ENCODE assay signal across 11 cellular contexts in the genomic region with DNA sequence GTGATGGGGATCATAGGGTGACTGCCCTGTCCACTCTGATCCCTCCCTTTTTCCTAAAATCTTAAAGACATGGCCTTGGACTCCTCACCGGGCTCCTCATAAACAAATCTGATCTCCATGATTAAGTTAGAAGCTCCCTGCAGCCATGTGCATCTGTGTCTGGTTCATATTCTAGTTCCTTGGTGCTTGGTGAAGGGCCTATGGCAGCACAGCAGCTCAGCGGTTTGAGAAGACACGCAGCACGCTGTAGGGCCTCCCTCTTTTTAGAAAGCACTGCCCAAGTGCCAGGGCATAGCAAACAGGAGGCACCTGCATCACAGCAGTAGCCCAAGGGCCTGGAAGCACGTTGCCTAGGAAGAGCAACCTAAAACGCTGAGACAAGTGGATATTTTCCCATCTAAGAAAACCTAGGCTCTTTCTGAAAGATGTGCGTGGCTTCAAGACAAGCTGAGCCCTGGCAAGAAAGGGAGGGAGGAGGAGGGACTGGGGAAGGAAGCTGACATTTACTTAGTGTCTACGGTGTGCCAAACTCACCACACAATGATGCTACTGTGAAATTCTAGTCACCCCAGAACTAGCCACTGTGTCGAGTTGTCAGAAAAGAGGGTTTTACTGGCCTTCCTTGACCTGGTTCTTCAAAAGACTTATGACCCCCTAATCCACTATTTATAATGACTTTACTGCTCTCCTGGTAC. TPM values are rescaled to one million over a fixed set of nuclear protein-coding genes. Genes with fewer than 3 reads are reported as not detected.
DNase-seq lines count a peak whose midpoint lies in the region; ATAC-seq, FAIRE-seq and TF ChIP-seq lines count a peak whose summit lies in the region.
"Had no signal": no experiment of that assay in that cellular context is flagged by ENCODE, and none has a peak within 500 bp of the region (broad histone marks: within the 10 kb centered on the region; RNA-seq: fewer than 3 reads in every experiment).

No MANE protein-coding gene starts in this region.

- CTCF ChIA-PET in GM12878 (lab: Yijun Ruan, JAX): interaction anchor here (0.6 to 5.9 kb wide), 16 partner anchors 10 to 138 kb away, joined by 3 to 76 read pairs (median 6); partner anchors contain the start of genes SCAMP5 and ULK3

- peak overlapping the region; percentile 90 for H3K4me2 ChIP-seq in GM12878 (ENCODE audit: control insufficient read depth, insufficient read depth)

- no peaks in the 10 kb centered on the region for H3K27me3 Mint-ChIP-seq in activated T-cell treated with anti-CD3 and anti-CD28 coated beads, Interleukin-2, amount 50 U/mL, for 72 hours (ENCODE audit: low read depth)

- peak overlapping the region; percentile 88 for H3K27ac Mint-ChIP-seq in activated T-cell treated with anti-CD3 and anti-CD28 coated beads, Interleukin-2, amount 50 U/mL, for 72 hours

- TF ChIP-seq RAD21 in GM12878 (IDR thresholded peaks at IDR 0.05; ENCODE audit: insufficient read depth, low read depth, low read length): no peak

- WGBS in GM12878 (ENCODE audit: insufficient coverage, insufficient replicate concordance, low lambda C conversion rate, missing lambda C conversion rate): 3% methylated on average over 9 of the region's 9 CpGs
- WGBS in suprapubic skin: 54% methylated on average over 9 of the region's 9 CpGs

- peak; percentile 38 for FAIRE-seq in GM12878 (lab: Jason Lieb, UNC)

- H3K9me3 Mint-ChIP-seq in activated T-cell treated with anti-CD3 and anti-CD28 coated beads, Interleukin-2, amount 50 U/mL, for 72 hours: no peaks in the 10 kb centered on the region

- H3K79me2 ChIP-seq in GM12878 (ENCODE audit: control insufficient read depth, insufficient read depth, low read length): peaks cover 40% of the 10 kb centered on the region

- peaks cover 3% of the 10 kb centered on the region; the same call in 1 of the 2 replicates for H4K20me1 ChIP-seq in GM12878 (ENCODE audit: control insufficient read depth, insufficient read depth)

- in situ Hi-C loops in GM12878 (cut with MboI): no loop called here

- peaks cover 0 to 8% of the 10 kb centered on the region in 2 donors for H3K36me3 Mint-ChIP-seq in activated T-cell treated with anti-CD3 and anti-CD28 coated beads, Interleukin-2, amount 50 U/mL, for 72 hours (ENCODE audit: insufficient read depth in 2 of 2)

- SMC1A ChIA-PET in GM12878 (lab: Charles Lee; ENCODE audit: uncharacterized antibody, unreplicated experiment): interaction anchor here (0.6 to 7.5 kb wide), 16 partner anchors 11 to 312 kb away, joined by 3 to 120 read pairs (median 5); partner anchors contain the start of genes FAM219B and MPI

- intact Hi-C loops in GM12878 (cut with micrococcal nuclease; ENCODE audit: unreplicated experiment) (loop anchor here (2.0 to 5.0 kb wide), 2 partner anchors 13 to 44 kb away; no protein-coding TSS in a partner anchor), left ventricle myocardium superior (cut with micrococcal nuclease) (no loop called here)

- H3K9me3 ChIP-seq in GM12878 (replicated peaks; ENCODE audit: control insufficient read depth, insufficient read depth, low read length) (no peaks in the 10 kb centered on the region), suprapubic skin (no peaks in the 10 kb centered on the region)

- H2AFZ ChIP-seq in GM12878 (ENCODE audit: control insufficient read depth, low read depth, low read length): no peak overlapping the region

- H3K4me3 Mint-ChIP-seq in activated T-cell treated with anti-CD3 and anti-CD28 coated beads, Interleukin-2, amount 50 U/mL, for 72 hours: peak overlapping the region in 1 of 2 donors; percentile 44

- H3K4me1 Mint-ChIP-seq in activated T-cell treated with anti-CD3 and anti-CD28 coated beads, Interleukin-2, amount 50 U/mL, for 72 hours (ENCODE audit: low read depth): peaks cover 40% of the 10 kb centered on the region

- H3K36me3 ChIP-seq in GM12878 (ENCODE audit: control insufficient read depth in 2 of 2, insufficient read depth in 2 of 2, low read length in 1 of 2) (peaks cover 6 to 8% of the 10 kb centered on the region in 2 experiments; a peak in 3 of 4 replicates), suprapubic skin (peaks cover 14% of the 10 kb centered on the region)

- peaks cover 46% of the 10 kb centered on the region for H3K4me1 ChIP-seq in GM12878 (ENCODE audit: control insufficient read depth, insufficient read depth, low read length)
- peaks cover 55% of the 10 kb centered on the region for H3K4me1 ChIP-seq in suprapubic skin

- ATAC-seq in activated T-cell treated with anti-CD3 and anti-CD28 coated beads, Interleukin-2, amount 50 U/mL, for 72 hours (replicated peaks in 1 of 2): peak; percentile 51 to 89
- ATAC-seq in HG03095 (IDR thresholded peaks at IDR 0.05; ENCODE audit: unreplicated experiment) (peak; percentile 4), GM12878 (peak; percentile 79), left ventricle myocardium superior (no peak)

- H3K27me3 ChIP-seq in GM12878 (replicated peaks in 1 of 2; ENCODE audit: control insufficient read depth in 2 of 2, insufficient read depth in 2 of 2, low read length in 1 of 2) (no peaks in the 10 kb centered on the region), suprapubic skin (no peaks in the 10 kb centered on the region)

- TF ChIP-seq POLR2A in GM12878 (IDR thresholded peaks at IDR 0.05; ENCODE audit: low read depth, low read length) (no peak), suprapubic skin (IDR thresholded peaks at IDR 0.05) (no peak)

- H3K9ac ChIP-seq in GM12878 (ENCODE audit: control insufficient read depth, insufficient read depth, low read length): peak overlapping the region; percentile 30

- peak overlapping the region; percentile 80 for H3K27ac ChIP-seq in GM12878 (ENCODE audit: control insufficient read depth, insufficient read depth)
- H3K27ac ChIP-seq in suprapubic skin: no peak overlapping the region

- BruUV-seq in GM12878 (replicated peaks; lab: Mats Ljungman, UMichigan): no TSS peak

- TF ChIP-seq EP300 in GM12878 (IDR thresholded peaks at IDR 0.05; ENCODE audit: borderline replicate concordance in 1 of 2, control insufficient read depth in 1 of 2, low read depth in 2 of 2, low read length in 2 of 2): no peak
- no peak for TF ChIP-seq EP300 in suprapubic skin (IDR thresholded peaks at IDR 0.05)

- DNase-seq in activated T-cell treated with anti-CD3 and anti-CD28 coated beads, Interleukin-2, amount 50 U/mL, for 72 hours: no peak
- DNase-seq in activated T-cell treated with anti-CD3 and anti-CD28 coated beads, Interleukin-2, amount 50 U/mL, for 48 hours: no peak
- DNase-seq in GM12878 (ENCODE audit: low read depth, low spot score): no peak
- peak; percentile 24 for DNase-seq in superior temporal gyrus (ENCODE audit: extremely low spot score)
- DNase-seq in HuH-7.5 (ENCODE audit: low spot score): no peak
- no peak for DNase-seq in suprapubic skin (ENCODE audit: low spot score in 2 of 2)
- DNase-seq in left ventricle myocardium superior: no peak
- DNase-seq: activated CD8-positive, alpha-beta memory T cell treated with anti-CD3 and anti-CD28 coated beads, Interleukin-2, amount 50 U/mL, for 4 hours; left cardiac atrium; OCI-M1 had no signal

- POLR2A ChIA-PET in GM12878 (lab: Charles Lee): interaction anchor here (0.9 to 5.8 kb wide), 11 partner anchors 9 to 81 kb away, joined by 3 to 80 read pairs (median 4); partner anchors contain the start of genes COX5A and SCAMP2

- peak overlapping the region; percentile 35; the same call in 1 of the 2 replicates for H3K4me3 ChIP-seq in GM12878
- no peak overlapping the region for H3K4me3 ChIP-seq in suprapubic skin

- TF ChIP-seq CTCF in GM12878 (IDR thresholded peaks at IDR 0.05 in 2 of 3, conservative IDR thresholded peaks at IDR 0.05 in 1 of 3; ENCODE audit: control insufficient read depth in 2 of 3, extremely low read depth in 1 of 3, insufficient read depth in 1 of 3, low read depth in 3 of 3, low read length in 3 of 3): no peak
- no peak for TF ChIP-seq CTCF in suprapubic skin (IDR thresholded peaks at IDR 0.05)

- RAD21 ChIA-PET in GM12878 (lab: Charles Lee; ENCODE audit: unreplicated experiment): interaction anchor here (0.7 to 5.6 kb wide), 10 partner anchors 11 to 93 kb away, joined by 3 to 57 read pairs (median 6); partner anchors contain the start of genes FAM219B and ULK3

RNA-seq across cellular contexts. Expression of gene ULK3, which starts 14.9 kb away (rescaled TPM):
- 10 to 100 TPM; 48.5 to 53.8 TPM for total RNA-seq in activated T-cell treated with anti-CD3 and anti-CD28 coated beads, Interleukin-2, amount 50 U/mL, for 72 hours
- total RNA-seq in GM12878 (2013; cell fraction: nucleolus; rRNA removed): 50.6 and 54.0 TPM in 2 replicates
- total RNA-seq in GM12878 (2014; rRNA removed) (28.2 and 29.4 TPM in 2 replicates), GM12878 (2014; rRNA removed; fragmentation: Illumina TruSeq; extraction: Trizol) (12.3 and 14.1 TPM in 2 replicates), GM12878 (2021) (27.8 and 31.9 TPM in 2 replicates), suprapubic skin (100 to 1,000 TPM; 105 to 330 (median 129) TPM), left ventricle myocardium superior (47.5 TPM)
- polyA plus RNA-seq in GM12878 (2011; ENCODE audit: low read depth): 10.4 TPM
- polyA plus RNA-seq in GM12878 (2011; rRNA removed) (29.7 and 38.8 TPM in 2 replicates), GM12878 (2014; fragmentation: Illumina TruSeq; extraction: Trizol) (19.9 and 25.4 TPM in 2 replicates), GM12878 (2014; fragmentation: Nextera tagmentation; extraction: Ambion mirVana) (1 to 10 TPM in 1 of 2 experiments, under 1 TPM in 1; 0.64 to 1.4 TPM), GM12878 (2014; rRNA removed) (35.3 and 38.9 TPM in 2 replicates), GM12878 (2016; fragmentation: Nextera tagmentation; extraction: Ambion mirVana) (10 to 100 TPM; 26.2 to 28.1 TPM)
- 35.0 and 41.0 TPM in 2 replicates for polyA plus RNA-seq in GM12878 (2011; cell fraction: cytosol; rRNA removed)
- 214 and 258 TPM in 2 replicates for polyA plus RNA-seq in GM12878 (2011; cell fraction: nucleus; rRNA removed)
- 15.2 and 22.4 TPM in 2 replicates for polyA plus RNA-seq in GM12878 (2012)
- 19.2 and 19.5 TPM in 2 replicates for polyA minus RNA-seq in GM12878 (2011; rRNA and poly(A)+ RNA removed)
- polyA minus RNA-seq in GM12878 (2011; cell fraction: cytosol; rRNA and poly(A)+ RNA removed): 6.1 and 9.3 TPM in 2 replicates
- polyA minus RNA-seq in GM12878 (2011; cell fraction: nucleus; rRNA and poly(A)+ RNA removed): 21.8 and 23.7 TPM in 2 replicates

RNA-seq across cellular contexts. Expression of gene SCAMP2, which starts 15.3 kb away (rescaled TPM):
- 10 to 100 TPM; 66.4 to 77.0 TPM for total RNA-seq in activated T-cell treated with anti-CD3 and anti-CD28 coated beads, Interleukin-2, amount 50 U/mL, for 72 hours
- total RNA-seq in GM12878 (2013; cell fraction: nucleolus; rRNA removed): 61.5 and 62.7 TPM in 2 replicates
- total RNA-seq in GM12878 (2014; rRNA removed) (51.2 and 54.8 TPM in 2 replicates), GM12878 (2014; rRNA removed; fragmentation: Illumina TruSeq; extraction: Trizol) (33.4 and 34.2 TPM in 2 replicates), GM12878 (2021) (98.5 and 101 TPM in 2 replicates), suprapubic skin (100 to 1,000 TPM in 2 of 4 donors, 10 to 100 TPM in 2; 82.7 to 120 (median 102) TPM), left ventricle myocardium superior (46.2 TPM)
- polyA plus RNA-seq in GM12878 (2011; ENCODE audit: low read depth): 45.6 TPM
- polyA plus RNA-seq in GM12878 (2011; rRNA removed) (30.8 and 117 TPM in 2 replicates), GM12878 (2014; fragmentation: Illumina TruSeq; extraction: Trizol) (112 and 114 TPM in 2 replicates), GM12878 (2014; fragmentation: Nextera tagmentation; extraction: Ambion mirVana) (10 to 100 TPM; 10.9 to 22.5 TPM), GM12878 (2014; rRNA removed) (98.4 and 118 TPM in 2 replicates), GM12878 (2016; fragmentation: Nextera tagmentation; extraction: Ambion mirVana) (100 to 1,000 TPM; 156 to 158 TPM)
- 93.5 and 127 TPM in 2 replicates for polyA plus RNA-seq in GM12878 (2011; cell fraction: cytosol; rRNA removed)
- polyA plus RNA-seq in GM12878 (2011; cell fraction: nucleus; rRNA removed): 94.2 and 105 TPM in 2 replicates
- 80.2 and 83.4 TPM in 2 replicates for polyA plus RNA-seq in GM12878 (2012)
- polyA minus RNA-seq in GM12878 (2011; rRNA and poly(A)+ RNA removed): 106 and 111 TPM in 2 replicates
- polyA minus RNA-seq in GM12878 (2011; cell fraction: cytosol; rRNA and poly(A)+ RNA removed): 42.9 and 46.9 TPM in 2 replicates
- 23.8 and 33.4 TPM in 2 replicates for polyA minus RNA-seq in GM12878 (2011; cell fraction: nucleus; rRNA and poly(A)+ RNA removed)

RNA-seq across cellular contexts. Expression of gene CPLX3, which starts 31.4 kb away (rescaled TPM):
- total RNA-seq in activated T-cell treated with anti-CD3 and anti-CD28 coated beads, Interleukin-2, amount 50 U/mL, for 72 hours: under 1 TPM; 0.14 to 0.17 TPM
- not detected in 2 replicates for total RNA-seq in GM12878 (2013; cell fraction: nucleolus; rRNA removed)
- total RNA-seq in GM12878 (2014; rRNA removed) (0.11 TPM in 1 of 2 replicates, not detected in the other), GM12878 (2014; rRNA removed; fragmentation: Illumina TruSeq; extraction: Trizol) (not detected in 2 replicates), GM12878 (2021) (not detected in 2 replicates), suprapubic skin (under 1 TPM in 1 of 4 donors, not detected in 3; 0.47 TPM), left ventricle myocardium superior (4.1 TPM)
- not detected for polyA plus RNA-seq in GM12878 (2011; ENCODE audit: low read depth)
- polyA plus RNA-seq in GM12878 (2011; rRNA removed) (not detected in 2 replicates), GM12878 (2014; fragmentation: Illumina TruSeq; extraction: Trizol) (not detected in 2 replicates), GM12878 (2014; fragmentation: Nextera tagmentation; extraction: Ambion mirVana) (under 1 TPM in 1 of 2 experiments, not detected in 1; 0.02 TPM), GM12878 (2014; rRNA removed) (0.04 TPM in 1 of 2 replicates, not detected in the other), GM12878 (2016; fragmentation: Nextera tagmentation; extraction: Ambion mirVana) (not detected)
- not detected in 2 replicates for polyA plus RNA-seq in GM12878 (2011; cell fraction: cytosol; rRNA removed)
- 0.16 and 0.24 TPM in 2 replicates for polyA plus RNA-seq in GM12878 (2011; cell fraction: nucleus; rRNA removed)
- not detected in 2 replicates for polyA plus RNA-seq in GM12878 (2012)
- polyA minus RNA-seq in GM12878 (2011; rRNA and poly(A)+ RNA removed): not detected in 2 replicates
- not detected in 2 replicates for polyA minus RNA-seq in GM12878 (2011; cell fraction: cytosol; rRNA and poly(A)+ RNA removed)
- not detected in 2 replicates for polyA minus RNA-seq in GM12878 (2011; cell fraction: nucleus; rRNA and poly(A)+ RNA removed)

RNA-seq across cellular contexts. Expression of gene MPI, which starts 32.0 kb away (rescaled TPM):
- total RNA-seq in activated T-cell treated with anti-CD3 and anti-CD28 coated beads, Interleukin-2, amount 50 U/mL, for 72 hours: 10 to 100 TPM; 29.6 to 32.1 TPM
- 139 and 141 TPM in 2 replicates for total RNA-seq in GM12878 (2013; cell fraction: nucleolus; rRNA removed)
- total RNA-seq in GM12878 (2014; rRNA removed): 48.9 and 52.6 TPM in 2 replicates
- 35.2 and 36.2 TPM in 2 replicates for total RNA-seq in GM12878 (2014; rRNA removed; fragmentation: Illumina TruSeq; extraction: Trizol)
- 41.6 and 44.6 TPM in 2 replicates for total RNA-seq in GM12878 (2021)
- polyA plus RNA-seq in GM12878 (2011; ENCODE audit: low read depth): 63.8 TPM
- polyA plus RNA-seq in GM12878 (2011; rRNA removed): 33.5 and 68.6 TPM in 2 replicates
- polyA plus RNA-seq in GM12878 (2011; cell fraction: cytosol; rRNA removed): 86.2 and 120 TPM in 2 replicates
- polyA plus RNA-seq in GM12878 (2011; cell fraction: nucleus; rRNA removed): 128 and 213 TPM in 2 replicates
- polyA plus RNA-seq in GM12878 (2012): 91.5 and 97.0 TPM in 2 replicates
- polyA plus RNA-seq in GM12878 (2014; fragmentation: Illumina TruSeq; extraction: Trizol): 51.8 and 93.9 TPM in 2 replicates
- polyA plus RNA-seq in GM12878 (2014; fragmentation: Nextera tagmentation; extraction: Ambion mirVana): 10 to 100 TPM; 38.3 to 43.6 TPM
- polyA plus RNA-seq in GM12878 (2014; rRNA removed): 48.6 and 49.8 TPM in 2 replicates
- polyA plus RNA-seq in GM12878 (2016; fragmentation: Nextera tagmentation; extraction: Ambion mirVana): 10 to 100 TPM; 35.6 to 43.1 TPM
- polyA minus RNA-seq in GM12878 (2011; rRNA and poly(A)+ RNA removed): 77.2 and 93.3 TPM in 2 replicates
- polyA minus RNA-seq in GM12878 (2011; cell fraction: cytosol; rRNA and poly(A)+ RNA removed): 13.1 and 20.6 TPM in 2 replicates
- polyA minus RNA-seq in GM12878 (2011; cell fraction: nucleus; rRNA and poly(A)+ RNA removed): 61.1 and 79.2 TPM in 2 replicates
- total RNA-seq in suprapubic skin: 10 to 100 TPM; 17.1 to 59.2 (median 41.4) TPM
- total RNA-seq in left ventricle myocardium superior: 53.7 TPM

RNA-seq across cellular contexts. Expression of gene LMAN1L, which starts 45.2 kb away (rescaled TPM):
- total RNA-seq in activated T-cell treated with anti-CD3 and anti-CD28 coated beads, Interleukin-2, amount 50 U/mL, for 72 hours: under 1 TPM; 0.53 to 0.72 TPM
- 0.47 and 0.61 TPM in 2 replicates for total RNA-seq in GM12878 (2013; cell fraction: nucleolus; rRNA removed)
- total RNA-seq in GM12878 (2014; rRNA removed) (not detected in 2 replicates), GM12878 (2014; rRNA removed; fragmentation: Illumina TruSeq; extraction: Trizol) (not detected in 2 replicates), GM12878 (2021) (not detected in 2 replicates), suprapubic skin (under 1 TPM in 1 of 4 donors, not detected in 3; 0.42 TPM), left ventricle myocardium superior (23.5 TPM)
- not detected for polyA plus RNA-seq in GM12878 (2011; ENCODE audit: low read depth)
- polyA plus RNA-seq in GM12878 (2011; rRNA removed) (not detected in 2 replicates), GM12878 (2014; fragmentation: Illumina TruSeq; extraction: Trizol) (not detected in 2 replicates), GM12878 (2014; fragmentation: Nextera tagmentation; extraction: Ambion mirVana) (not detected), GM12878 (2014; rRNA removed) (not detected in 2 replicates), GM12878 (2016; fragmentation: Nextera tagmentation; extraction: Ambion mirVana) (not detected)
- not detected in 2 replicates for polyA plus RNA-seq in GM12878 (2011; cell fraction: cytosol; rRNA removed)
- 0.16 and 0.76 TPM in 2 replicates for polyA plus RNA-seq in GM12878 (2011; cell fraction: nucleus; rRNA removed)
- 0.20 and 0.32 TPM in 2 replicates for polyA plus RNA-seq in GM12878 (2012)
- 0.29 TPM in 1 of 2 replicates, not detected in the other for polyA minus RNA-seq in GM12878 (2011; rRNA and poly(A)+ RNA removed)
- not detected in 2 replicates for polyA minus RNA-seq in GM12878 (2011; cell fraction: cytosol; rRNA and poly(A)+ RNA removed)
- not detected in 2 replicates for polyA minus RNA-seq in GM12878 (2011; cell fraction: nucleus; rRNA and poly(A)+ RNA removed)
